ENCODE assay signal across 11 cellular contexts in the genomic region with DNA sequence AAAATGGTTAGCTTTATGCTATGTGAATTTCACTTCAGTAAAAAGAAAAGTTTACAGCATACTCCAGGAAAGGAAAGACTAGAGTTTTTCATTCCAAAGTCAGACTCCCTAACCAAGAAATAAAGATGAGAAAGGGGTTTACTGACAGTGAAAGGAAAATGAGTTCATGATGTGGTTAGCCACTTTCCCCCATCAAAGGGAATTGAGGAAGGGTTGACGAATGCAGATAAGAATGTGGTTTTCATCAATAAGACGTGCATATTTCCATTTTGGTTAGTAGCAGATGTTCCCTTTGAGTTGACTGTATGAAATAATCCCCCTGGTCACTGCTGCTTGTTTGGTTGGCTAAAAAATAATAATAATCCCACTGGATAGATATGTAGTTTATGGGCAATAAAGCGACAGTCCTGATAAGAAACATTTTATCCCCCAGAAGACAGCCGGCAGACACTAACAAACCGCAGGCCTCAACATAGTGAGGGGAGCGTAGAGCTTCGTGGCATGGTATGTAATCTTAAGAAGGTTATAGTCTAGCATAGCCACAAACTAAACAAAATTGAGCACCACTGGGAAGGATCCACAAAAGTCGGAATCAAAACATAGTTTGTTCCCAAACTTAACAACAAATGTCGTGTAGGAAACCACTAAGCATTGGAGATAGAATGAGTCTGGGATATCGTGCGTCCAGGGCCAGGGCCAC.
A peak's percentile ranks its signal among the peaks of the same experiment; 100 is the strongest.
DNase-seq lines count a peak whose midpoint lies in the region; ATAC-seq and TF ChIP-seq lines count a peak whose summit lies in the region.
"Had no signal": no experiment of that assay in that cellular context is flagged by ENCODE, and none has a peak within 500 bp of the region (broad histone marks: within the 10 kb centered on the region; RNA-seq: fewer than 3 reads in every experiment).

No MANE protein-coding gene starts in this region.

- H3K27ac ChIP-seq in AG04450 (ENCODE audit: low read depth, low read length) (no peak overlapping the region), suprapubic skin (no peak overlapping the region)

- H3K4me1 ChIP-seq in suprapubic skin, result peaks cover 3% of the 10 kb centered on the region

- CTCF ChIA-PET in AG04450 (lab: Charles Lee), result interaction anchor here (1.5 to 2.8 kb wide), 2 partner anchors 10 to 175 kb away, joined by 4 to 15 read pairs; no protein-coding TSS in a partner anchor
- CTCF ChIA-PET in activated CD8-positive, alpha-beta T cell treated with anti-CD3 and anti-CD28 coated beads for 36 hours (lab: Charles Lee), result no interaction called here

- no peaks in the 10 kb centered on the region for H3K27me3 ChIP-seq in AG04450 (ENCODE audit: control insufficient read depth, insufficient read depth, low read length)
- H3K27me3 ChIP-seq in suprapubic skin, result peaks cover 3% of the 10 kb centered on the region
- H3K27me3 ChIP-seq: adrenal gland, esophagus squamous epithelium had no signal

- H3K36me3 ChIP-seq in suprapubic skin, result no peaks in the 10 kb centered on the region
- H3K36me3 ChIP-seq: adrenal gland had no signal

- peak; percentile 66 for ATAC-seq in activated CD8-positive, alpha-beta T cell treated with anti-CD3 and anti-CD28 coated beads for 36 hours
- ATAC-seq in HG02642 (IDR thresholded peaks at IDR 0.05; ENCODE audit: poor library complexity, unreplicated experiment), result no peak
- ATAC-seq in left lobe of liver, result no peak

- peaks cover 2% of the 10 kb centered on the region; the same call in 1 of the 2 replicates for H3K27me3 Mint-ChIP-seq in HFFc6 (ENCODE audit: insufficient read depth)
- peaks cover 70% of the 10 kb centered on the region for H3K27me3 Mint-ChIP-seq in activated CD8-positive, alpha-beta T cell treated with anti-CD3 and anti-CD28 coated beads for 36 hours

- intact Hi-C loops in activated CD8-positive, alpha-beta T cell treated with anti-CD3 and anti-CD28 coated beads for 36 hours (cut with micrococcal nuclease), result no loop called here

- no peaks in the 10 kb centered on the region for H3K9me3 Mint-ChIP-seq in HFFc6
- H3K9me3 Mint-ChIP-seq in activated CD8-positive, alpha-beta T cell treated with anti-CD3 and anti-CD28 coated beads for 36 hours, result no peaks in the 10 kb centered on the region

- TF ChIP-seq CTCF in AG04450 (IDR thresholded peaks at IDR 0.05; ENCODE audit: low read depth, low read length) (no peak), HFFc6 (IDR thresholded peaks at IDR 0.05) (no peak), suprapubic skin (IDR thresholded peaks at IDR 0.05) (no peak)
- TF ChIP-seq CTCF in activated CD8-positive, alpha-beta T cell treated with anti-CD3 and anti-CD28 coated beads for 36 hours (IDR thresholded peaks at IDR 0.05), result no peak

- peaks cover 39% of the 10 kb centered on the region for H3K36me3 Mint-ChIP-seq in HFFc6 (ENCODE audit: low read depth)
- no peaks in the 10 kb centered on the region for H3K36me3 Mint-ChIP-seq in activated CD8-positive, alpha-beta T cell treated with anti-CD3 and anti-CD28 coated beads for 36 hours (ENCODE audit: low read depth)

- TF ChIP-seq POLR2A in suprapubic skin (IDR thresholded peaks at IDR 0.05), result no peak

- H3K27ac Mint-ChIP-seq in HFFc6, result 0 out of 2 replicates have a peak overlapping the region, but pooled peaks have one; percentile 29
- no peak overlapping the region for H3K27ac Mint-ChIP-seq in activated CD8-positive, alpha-beta T cell treated with anti-CD3 and anti-CD28 coated beads for 36 hours

- H3K9me3 ChIP-seq in AG04450 (ENCODE audit: control insufficient read depth, insufficient read depth, low read length) (no peaks in the 10 kb centered on the region), suprapubic skin (no peaks in the 10 kb centered on the region)
- H3K9me3 ChIP-seq: adrenal gland, esophagus squamous epithelium had no signal

- TF ChIP-seq EP300 in suprapubic skin (IDR thresholded peaks at IDR 0.05), result no peak

- no peak overlapping the region for H3K4me3 Mint-ChIP-seq in HFFc6
- no peak overlapping the region for H3K4me3 Mint-ChIP-seq in activated CD8-positive, alpha-beta T cell treated with anti-CD3 and anti-CD28 coated beads for 36 hours

- WGBS in suprapubic skin, result 89% methylated on average over 11 of the region's 11 CpGs

- POLR2A ChIA-PET in AG04450 (lab: Yijun Ruan, JAX), result no interaction called here
- POLR2A ChIA-PET in activated CD8-positive, alpha-beta T cell treated with anti-CD3 and anti-CD28 coated beads for 36 hours (lab: Charles Lee), result interaction anchor here (0.7 kb wide), 1 partner anchor 396 kb away, joined by 3 read pairs; no protein-coding TSS in a partner anchor

- H3K4me1 Mint-ChIP-seq in HFFc6 (ENCODE audit: low read depth), result peaks cover 56% of the 10 kb centered on the region
- peaks cover 18% of the 10 kb centered on the region for H3K4me1 Mint-ChIP-seq in activated CD8-positive, alpha-beta T cell treated with anti-CD3 and anti-CD28 coated beads for 36 hours (ENCODE audit: low read depth)

- DNase-seq in AG04450 (ENCODE audit: low read depth, low spot score), result peak; percentile 53
- DNase-seq in HFFc6, result no peak
- peak; percentile 50 for DNase-seq in activated CD8-positive, alpha-beta T cell treated with anti-CD3 and anti-CD28 coated beads for 36 hours
- DNase-seq in iris pigment epithelial cell (ENCODE audit: low read depth), result peak; percentile 97
- no peak for DNase-seq in stimulated activated CD4-positive, alpha-beta T cell treated with anti-CD3 and anti-CD28 coated beads, Interleukin-4, amount 100 ng/mL, for 24 hours
- DNase-seq in suprapubic skin (ENCODE audit: low spot score in 2 of 2), result no peak
- DNase-seq in left lobe of liver (ENCODE audit: low spot score), result no peak
- DNase-seq: esophagus squamous epithelium, NCI-H1105 treated with DMSO at 0.1 percent for 48 hours had no signal

- H3K4me3 ChIP-seq in AG04450 (ENCODE audit: low read depth, low read length) (no peak overlapping the region), suprapubic skin (no peak overlapping the region)
- H3K4me3 ChIP-seq: adrenal gland, esophagus squamous epithelium had no signal

Comparison
In these comparisons a context has a peak if more than half of its experiments do, and no peak if none do; other contexts are left out.
1. DNase-seq: peak in AG04450 (single experiment), activated CD8-positive, alpha-beta T cell treated with anti-CD3 and anti-CD28 coated beads for 36 hours (single experiment) and iris pigment epithelial cell (single experiment); none in HFFc6 (single experiment), stimulated activated CD4-positive, alpha-beta T cell treated with anti-CD3 and anti-CD28 coated beads, Interleukin-4, amount 100 ng/mL, for 24 hours (single experiment), suprapubic skin (0 of 2) and left lobe of liver (single experiment).